In the genomic region with DNA sequence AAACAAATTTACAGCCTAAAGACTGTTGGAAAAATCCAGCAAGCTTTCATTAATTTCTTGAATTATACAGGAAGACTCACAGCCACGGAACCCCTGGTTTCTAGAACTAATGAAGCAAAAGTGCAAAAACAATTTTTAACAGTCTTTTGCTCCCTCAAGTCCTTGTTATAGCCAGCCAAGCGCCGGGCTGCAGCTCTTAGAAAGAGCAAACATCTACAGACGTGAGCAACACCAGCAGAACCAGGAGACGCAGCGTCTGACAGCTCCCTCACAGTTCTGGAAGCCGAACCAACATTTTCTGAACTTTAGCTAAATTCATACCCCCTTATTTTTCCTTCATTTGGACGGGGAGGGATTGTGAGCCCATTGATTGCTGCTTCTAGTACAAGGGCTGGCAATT, we compare ENCODE assay signal across 22 cellular contexts. TPM values are rescaled to one million over a fixed set of nuclear protein-coding genes. Genes with fewer than 3 reads are reported as not detected.
"Had no signal": no experiment of that assay in that cellular context is flagged by ENCODE, and none has a peak within 500 bp of the region (broad histone marks: within the 10 kb centered on the region; RNA-seq: fewer than 3 reads in every experiment).

No MANE protein-coding gene starts in this region.

- ATAC-seq: effector memory CD8-positive, alpha-beta T cell; esophagus mucosa; gastrocnemius medialis; left cardiac atrium; left lung; left ventricle myocardium superior; lower lobe of right lung had no signal

- H3K9me3 ChIP-seq: colonic mucosa, esophagus squamous epithelium, gastrocnemius medialis, left lung, lower lobe of right lung had no signal

- H3K4me1 Mint-ChIP-seq: endodermal cell had no signal

- DNase-seq: cerebellar nuclear complex; colonic mucosa; cortex of kidney; effector CD8-positive, alpha-beta T cell; effector memory CD8-positive, alpha-beta T cell; endodermal cell; erythroblast; esophagus squamous epithelium; foreskin fibroblast; foreskin melanocyte; gastrocnemius medialis; head of caudate nucleus; left cardiac atrium; left lung; left ventricle myocardium superior; lower lobe of right lung; mesenchymal stem cell; midbrain had no signal

- H3K27me3 ChIP-seq: colonic mucosa, hepatocyte, left lung had no signal

- H3K9me3 Mint-ChIP-seq: dendritic cell treated with granulocyte-macrophage colony-stimulating factor and Interleukin-4, amounts not matched to agents 40 ng/mL and 50 ng/mL, for 4 days; effector memory CD8-positive, alpha-beta T cell; endodermal cell had no signal

- H3K27ac Mint-ChIP-seq: dendritic cell treated with granulocyte-macrophage colony-stimulating factor and Interleukin-4, amounts not matched to agents 40 ng/mL and 50 ng/mL, for 4 days; effector memory CD8-positive, alpha-beta T cell; endodermal cell had no signal

- H3K27ac ChIP-seq: colonic mucosa, epithelial cell of prostate, esophagus squamous epithelium, gastrocnemius medialis, hepatocyte, left lung, lower lobe of right lung had no signal

- H3K4me3 Mint-ChIP-seq: dendritic cell treated with granulocyte-macrophage colony-stimulating factor and Interleukin-4, amounts not matched to agents 40 ng/mL and 50 ng/mL, for 4 days; effector memory CD8-positive, alpha-beta T cell; endodermal cell had no signal

- H3K27me3 Mint-ChIP-seq: dendritic cell treated with granulocyte-macrophage colony-stimulating factor and Interleukin-4, amounts not matched to agents 40 ng/mL and 50 ng/mL, for 4 days had no signal

- H3K4me3 ChIP-seq: colonic mucosa, esophagus squamous epithelium, gastrocnemius medialis, hepatocyte, left lung, lower lobe of right lung had no signal

- H3K36me3 ChIP-seq: colonic mucosa, esophagus squamous epithelium, gastrocnemius medialis, left lung, lower lobe of right lung had no signal

- H3K4me1 ChIP-seq: colonic mucosa, esophagus squamous epithelium, gastrocnemius medialis, left lung, lower lobe of right lung had no signal

RNA-seq across cellular contexts. Expression of gene AK8, which starts 45.9 kb away (rescaled TPM):
- total RNA-seq: gastrocnemius medialis had no signal
